17 cellular contexts compared by ENCODE assay signal in the genomic region with DNA sequence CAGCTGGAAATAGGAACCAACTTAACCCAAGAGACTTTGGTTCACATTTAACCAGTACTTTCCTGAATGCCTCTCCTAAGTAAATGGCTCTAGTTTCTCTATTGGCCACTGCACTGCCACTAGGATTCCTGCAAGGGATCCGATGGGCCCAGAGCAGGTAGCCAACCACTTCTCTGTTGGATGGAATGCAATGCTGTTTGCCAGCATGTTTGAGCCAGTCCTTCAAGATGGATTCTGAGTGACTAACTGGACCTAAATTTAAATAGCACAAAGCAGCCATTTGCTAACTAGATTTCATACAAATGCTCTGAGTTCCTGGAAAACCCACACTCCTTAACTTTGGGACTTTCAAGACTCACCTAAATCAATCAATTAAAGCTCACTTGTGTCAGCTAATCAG. TPM values are rescaled to one million over a fixed set of nuclear protein-coding genes. Genes with fewer than 3 reads are reported as not detected.
"Had no signal": no experiment of that assay in that cellular context is flagged by ENCODE, and none has a peak within 500 bp of the region (broad histone marks: within the 10 kb centered on the region; RNA-seq: fewer than 3 reads in every experiment).

No MANE protein-coding gene starts in this region.

- H3K9ac ChIP-seq: neural progenitor cell had no signal

- H3K4me1 ChIP-seq: adrenal gland, colonic mucosa, neural progenitor cell, stomach had no signal

- H3K9me3 ChIP-seq: adrenal gland, colonic mucosa, left lung, ovary, stomach had no signal

- H3K27me3 Mint-ChIP-seq: memory B cell had no signal

- H3K4me1 Mint-ChIP-seq: neural progenitor cell had no signal

- H3K4me2 ChIP-seq: neural progenitor cell had no signal

- H3K9me3 Mint-ChIP-seq: neural progenitor cell had no signal

- H2AFZ ChIP-seq: neural progenitor cell had no signal

- H3K27ac Mint-ChIP-seq: neural progenitor cell had no signal

- DNase-seq: activated CD8-positive, alpha-beta memory T cell treated with anti-CD3 and anti-CD28 coated beads, Interleukin-2, amount 50 U/mL, for 4 hours; activated effector memory CD4-positive, alpha-beta T cell treated with anti-CD3 and anti-CD28 coated beads, Interleukin-2, amount 50 U/mL, for 16 hours; adrenal gland; caudate nucleus; colonic mucosa; foreskin melanocyte; heart left ventricle; islet precursor cell; left lung; ovary; SIG-M5; stimulated activated CD4-positive, alpha-beta T cell treated with anti-CD3 and anti-CD28 coated beads, Interleukin-12 subunit alpha, Interleukin-12 subunit beta, amount 100 ng/mL, for 4 hours; stomach had no signal

- H3K4me3 ChIP-seq: adrenal gland, colonic mucosa, heart left ventricle, left lung, neural progenitor cell, ovary, stomach had no signal

- FAIRE-seq: endothelial cell of umbilical vein, urothelium cell line had no signal

- ATAC-seq: heart left ventricle, left lung had no signal

- H3K27ac ChIP-seq: adrenal gland, colonic mucosa, heart left ventricle, left lung, neural progenitor cell, ovary, stomach had no signal

- H3K4me3 Mint-ChIP-seq: memory B cell, neural progenitor cell had no signal

- H3K27me3 ChIP-seq: adrenal gland, colonic mucosa, heart left ventricle, left lung, neural progenitor cell, ovary, stomach had no signal

- H3K36me3 ChIP-seq: ovary had no signal

RNA-seq across cellular contexts. Expression of gene KLRB1, which starts 52.3 kb away (rescaled TPM):
- total RNA-seq: endothelial cell of umbilical vein had no signal
- polyA plus RNA-seq: endothelial cell of umbilical vein had no signal
